ENCODE assay signal across 21 cellular contexts in the genomic region with DNA sequence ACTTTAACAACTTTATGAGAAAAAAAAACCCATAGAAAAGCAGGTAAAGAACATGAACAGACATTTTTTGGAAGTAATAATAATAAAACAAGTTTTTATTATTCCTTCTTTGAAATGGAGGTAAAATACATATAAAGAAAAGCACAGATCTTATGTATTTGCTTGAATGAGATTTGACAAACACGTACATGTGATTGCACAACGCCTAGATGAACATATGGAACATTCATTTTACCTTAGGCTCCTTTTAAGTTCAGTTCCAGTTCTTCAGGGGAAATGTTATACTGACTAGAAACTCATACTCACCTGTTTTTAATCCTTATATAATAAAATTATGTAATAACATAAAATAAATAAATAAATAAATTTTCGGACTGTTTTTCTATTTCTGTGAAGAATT.
"Had no signal": no experiment of that assay in that cellular context is flagged by ENCODE, and none has a peak within 500 bp of the region (broad histone marks: within the 10 kb centered on the region; RNA-seq: fewer than 3 reads in every experiment).

No MANE protein-coding gene starts in this region.

- FAIRE-seq: endothelial cell of umbilical vein, frontal cortex, islet of Langerhans, keratinocyte had no signal

- DNase-seq: dermis blood vessel endothelial cell; dorsolateral prefrontal cortex; effector CD4-positive, alpha-beta T cell; effector memory CD4-positive, alpha-beta T cell; foreskin keratinocyte; head of caudate nucleus; heart right ventricle; hippocampal formation; left cardiac atrium; left lung; left ventricle myocardium superior; lower lobe of right lung; mesenchymal stem cell; mucosa of descending colon; naive B cell; naive thymus-derived CD8-positive, alpha-beta T cell had no signal

- ATAC-seq: foreskin keratinocyte; gastroesophageal sphincter; heart right ventricle; left cardiac atrium; left lung; left ventricle myocardium superior; lower lobe of right lung; mucosa of descending colon; naive thymus-derived CD8-positive, alpha-beta T cell had no signal
